In the genomic region with DNA sequence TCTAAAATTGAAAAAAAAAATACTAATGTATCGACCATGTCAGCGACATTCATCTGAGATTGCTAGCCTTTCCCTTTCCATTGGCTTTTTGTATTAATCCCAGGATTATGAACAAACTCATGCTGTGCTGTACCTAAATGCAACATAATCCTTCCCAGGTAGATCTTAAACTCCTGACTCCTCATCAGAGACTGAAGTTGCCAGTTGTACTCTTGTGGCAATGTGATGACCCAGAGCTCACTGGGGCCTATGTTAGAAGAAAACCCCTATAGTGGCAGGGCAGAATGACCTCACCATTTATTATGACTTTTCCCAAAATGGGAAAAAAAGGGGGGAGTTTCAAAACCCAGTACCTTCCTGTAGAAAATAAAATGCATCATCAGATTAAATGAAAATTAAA, we compare ENCODE assay signal across 16 cellular contexts. TPM values are rescaled to one million over a fixed set of nuclear protein-coding genes. Genes with fewer than 3 reads are reported as not detected.
DNase-seq lines count a peak whose midpoint lies in the region; ATAC-seq and TF ChIP-seq lines count a peak whose summit lies in the region.
"Had no signal": no experiment of that assay in that cellular context is flagged by ENCODE, and none has a peak within 500 bp of the region (broad histone marks: within the 10 kb centered on the region; RNA-seq: fewer than 3 reads in every experiment).

No MANE protein-coding gene starts in this region.

- no peak overlapping the region for H3K27ac ChIP-seq in mammary epithelial cell (ENCODE audit: insufficient read depth, low read depth, low read length)
- H3K27ac ChIP-seq in neutrophil = peak overlapping the region; percentile 91
- H3K27ac ChIP-seq in upper lobe of right lung = peak overlapping the region; percentile 51
- H3K27ac ChIP-seq in heart left ventricle = no peak overlapping the region
- H3K27ac ChIP-seq: 22Rv1 had no signal

- DNase-seq in MCF 10A (ENCODE audit: unreplicated experiment) (no peak), mammary epithelial cell (no peak), left lobe of liver (ENCODE audit: low spot score) (no peak), upper lobe of right lung (no peak), heart left ventricle (no peak)
- no peak for DNase-seq in activated CD4-positive, alpha-beta memory T cell treated with anti-CD3 and anti-CD28 coated beads, Interleukin-2, amount 10 ng/mL, durations not matched to agents 7 days and 5 days
- DNase-seq: CD4-positive, CD25-positive, alpha-beta regulatory T cell; CD8-positive, alpha-beta memory T cell; COR-L47; H9; KBM-7 had no signal

- no peak for TF ChIP-seq POLR2A in heart left ventricle (IDR thresholded peaks at IDR 0.05)

- H3K4me3 ChIP-seq in mammary epithelial cell (replicated peaks in 1 of 3; ENCODE audit: insufficient read depth in 1 of 3, low read depth in 2 of 3, low read length in 3 of 3) = no peak overlapping the region
- peak overlapping the region in 1 of 2 experiments; percentile 36 for H3K4me3 ChIP-seq in neutrophil (ENCODE audit: low read depth in 1 of 2, low read length in 1 of 2)
- no peak overlapping the region for H3K4me3 ChIP-seq in upper lobe of right lung
- no peak overlapping the region for H3K4me3 ChIP-seq in heart left ventricle
- H3K4me3 ChIP-seq: BLaER1 treated with 17β-estradiol and CSF1 and Interleukin-3, amounts not matched to agents 10 nM and 100 nM had no signal

- BruUV-seq in MCF 10A (replicated peaks; lab: Mats Ljungman, UMichigan) (no TSS peak), mammary epithelial cell (replicated peaks; lab: Mats Ljungman, UMichigan) (no TSS peak)

- 90% methylated on average over 2 of the region's 2 CpGs for WGBS in mammary epithelial cell (ENCODE audit: low coverage, missing lambda C conversion rate)
- WGBS in heart left ventricle, 4 donors = 84 to 98% (median 90%) methylated on average over 2 of the region's 2 CpGs

- dilution Hi-C loops in mammary epithelial cell (cut with HindIII; ENCODE audit: low sequenced_read_pairs) = no loop called here

- H3K36me3 Mint-ChIP-seq in MCF 10A (ENCODE audit: insufficient read depth, unreplicated experiment) = no peaks in the 10 kb centered on the region
- H3K36me3 Mint-ChIP-seq in activated CD4-positive, alpha-beta memory T cell treated with anti-CD3 and anti-CD28 coated beads, Interleukin-2, amount 10 ng/mL, durations not matched to agents 7 days and 5 days (ENCODE audit: low read depth) = no peaks in the 10 kb centered on the region
- H3K36me3 Mint-ChIP-seq: CD4-positive, CD25-positive, alpha-beta regulatory T cell; CD8-positive, alpha-beta memory T cell had no signal

- in situ Hi-C loops in mammary epithelial cell (cut with MboI; ENCODE audit: low sequenced_read_pairs in 2 of 2) = loop anchor here in 1 of 2 donors (10.0 kb wide), 1 partner anchor 105 kb away; no protein-coding TSS in a partner anchor

- H3K27me3 ChIP-seq in mammary epithelial cell (ENCODE audit: insufficient read depth, low read length) (no peaks in the 10 kb centered on the region), neutrophil (no peaks in the 10 kb centered on the region), upper lobe of right lung (no peaks in the 10 kb centered on the region), heart left ventricle (no peaks in the 10 kb centered on the region)

- H3K4me3 Mint-ChIP-seq in MCF 10A (ENCODE audit: unreplicated experiment) = no peak overlapping the region
- no peak overlapping the region for H3K4me3 Mint-ChIP-seq in activated CD4-positive, alpha-beta memory T cell treated with anti-CD3 and anti-CD28 coated beads, Interleukin-2, amount 10 ng/mL, durations not matched to agents 7 days and 5 days
- H3K4me3 Mint-ChIP-seq: B cell; CD4-positive, CD25-positive, alpha-beta regulatory T cell; CD8-positive, alpha-beta memory T cell; H9 had no signal

- H3K4me1 ChIP-seq in mammary epithelial cell (ENCODE audit: insufficient read depth, low read length) (peaks cover 3% of the 10 kb centered on the region), neutrophil (ENCODE audit: control insufficient read depth in 1 of 2, insufficient read depth in 1 of 2, low read depth in 1 of 2, low read length in 1 of 2) (peaks cover 50 to 62% of the 10 kb centered on the region in 2 experiments), upper lobe of right lung (no peaks in the 10 kb centered on the region), heart left ventricle (no peaks in the 10 kb centered on the region)

- intact Hi-C loops in MCF 10A (cut with micrococcal nuclease) (no loop called here), mammary epithelial cell (cut with micrococcal nuclease) (no loop called here), upper lobe of right lung (cut with DNase I) (no loop called here), heart left ventricle (cut with DNase I) (no loop called here)

- ATAC-seq in left lobe of liver = peak; percentile 16
- ATAC-seq in upper lobe of right lung = no peak
- no peak for ATAC-seq in GM18907 (IDR thresholded peaks at IDR 0.05; ENCODE audit: unreplicated experiment)
- ATAC-seq in heart left ventricle = no peak

- H3K4me2 ChIP-seq in mammary epithelial cell (ENCODE audit: insufficient read depth, low read depth, low read length) = no peak overlapping the region

- H3K9ac ChIP-seq in mammary epithelial cell (ENCODE audit: insufficient read depth, low read length) = no peak overlapping the region
- H3K9ac ChIP-seq: BLaER1 treated with 17β-estradiol and CSF1 and Interleukin-3, amounts not matched to agents 10 nM and 100 nM had no signal

- TF ChIP-seq CTCF in MCF 10A (IDR thresholded peaks at IDR 0.05; ENCODE audit: unreplicated experiment) (no peak), mammary epithelial cell (conservative IDR thresholded peaks at IDR 0.05 in 1 of 2, IDR thresholded peaks at IDR 0.05 in 1 of 2; ENCODE audit: extremely low read depth in 1 of 2, insufficient read depth in 1 of 2, low read depth in 1 of 2, low read length in 2 of 2) (no peak), neutrophil (IDR thresholded peaks at IDR 0.05) (no peak), upper lobe of right lung (IDR thresholded peaks at IDR 0.05) (no peak), heart left ventricle (IDR thresholded peaks at IDR 0.05) (no peak)

- no peaks in the 10 kb centered on the region for H3K79me2 ChIP-seq in mammary epithelial cell (ENCODE audit: insufficient read depth, low read length)

- CTCF ChIA-PET in MCF 10A (lab: Yijun Ruan, JAX) (interaction anchor here (0.8 to 2.7 kb wide), 2 partner anchors 56 to 115 kb away, joined by 3 to 7 read pairs; no protein-coding TSS in a partner anchor), mammary epithelial cell (lab: Charles Lee; ENCODE audit: low non-redundant PET) (no interaction called here)
- CTCF ChIA-PET in activated CD4-positive, alpha-beta memory T cell treated with anti-CD3 and anti-CD28 coated beads, Interleukin-2, amount 10 ng/mL, durations not matched to agents 7 days and 5 days (lab: Charles Lee) = no interaction called here

- H3K9me3 Mint-ChIP-seq in MCF 10A (ENCODE audit: unreplicated experiment) = no peaks in the 10 kb centered on the region
- H3K9me3 Mint-ChIP-seq in activated CD4-positive, alpha-beta memory T cell treated with anti-CD3 and anti-CD28 coated beads, Interleukin-2, amount 10 ng/mL, durations not matched to agents 7 days and 5 days = no peaks in the 10 kb centered on the region
- H3K9me3 Mint-ChIP-seq: CD4-positive, CD25-positive, alpha-beta regulatory T cell; CD8-positive, alpha-beta memory T cell; H9 had no signal

- H3K4me1 Mint-ChIP-seq in MCF 10A (ENCODE audit: insufficient read depth, unreplicated experiment) = peaks cover 20% of the 10 kb centered on the region
- H3K4me1 Mint-ChIP-seq in activated CD4-positive, alpha-beta memory T cell treated with anti-CD3 and anti-CD28 coated beads, Interleukin-2, amount 10 ng/mL, durations not matched to agents 7 days and 5 days = peaks cover 2% of the 10 kb centered on the region
- H3K4me1 Mint-ChIP-seq: CD4-positive, CD25-positive, alpha-beta regulatory T cell; CD8-positive, alpha-beta memory T cell; H9 had no signal

- H3K27me3 Mint-ChIP-seq in MCF 10A (ENCODE audit: insufficient read depth, unreplicated experiment) = peaks cover 56% of the 10 kb centered on the region
- no peaks in the 10 kb centered on the region for H3K27me3 Mint-ChIP-seq in activated CD4-positive, alpha-beta memory T cell treated with anti-CD3 and anti-CD28 coated beads, Interleukin-2, amount 10 ng/mL, durations not matched to agents 7 days and 5 days
- H3K27me3 Mint-ChIP-seq: B cell; CD4-positive, CD25-positive, alpha-beta regulatory T cell; CD8-positive, alpha-beta memory T cell had no signal

- no peak overlapping the region for H2AFZ ChIP-seq in mammary epithelial cell (ENCODE audit: low read depth, low read length)

- H3K9me3 ChIP-seq in mammary epithelial cell (replicated peaks; ENCODE audit: insufficient read depth, low read length) (no peaks in the 10 kb centered on the region), neutrophil (no peaks in the 10 kb centered on the region), upper lobe of right lung (no peaks in the 10 kb centered on the region), heart left ventricle (no peaks in the 10 kb centered on the region)
- H3K9me3 ChIP-seq: BLaER1 treated with 17β-estradiol and CSF1 and Interleukin-3, amounts not matched to agents 10 nM and 100 nM had no signal

- POLR2A ChIA-PET in MCF 10A (lab: Yijun Ruan, JAX) = interaction anchor here (0.5 to 1.9 kb wide), 5 partner anchors 10 to 119 kb away, joined by 3 to 8 read pairs (median 4); no protein-coding TSS in a partner anchor
- POLR2A ChIA-PET in activated CD4-positive, alpha-beta memory T cell treated with anti-CD3 and anti-CD28 coated beads, Interleukin-2, amount 10 ng/mL, durations not matched to agents 7 days and 5 days (lab: Charles Lee) = no interaction called here

- H3K27ac Mint-ChIP-seq in MCF 10A (ENCODE audit: low read depth, unreplicated experiment) = peak overlapping the region; percentile 57
- no peak overlapping the region for H3K27ac Mint-ChIP-seq in activated CD4-positive, alpha-beta memory T cell treated with anti-CD3 and anti-CD28 coated beads, Interleukin-2, amount 10 ng/mL, durations not matched to agents 7 days and 5 days
- H3K27ac Mint-ChIP-seq: B cell; CD4-positive, CD25-positive, alpha-beta regulatory T cell; CD8-positive, alpha-beta memory T cell; H9 had no signal

- H3K36me3 ChIP-seq in mammary epithelial cell (ENCODE audit: insufficient read depth, low read length) (no peaks in the 10 kb centered on the region), neutrophil (no peaks in the 10 kb centered on the region), upper lobe of right lung (no peaks in the 10 kb centered on the region), heart left ventricle (no peaks in the 10 kb centered on the region)
- H3K36me3 ChIP-seq: BLaER1 treated with 17β-estradiol and CSF1 and Interleukin-3, amounts not matched to agents 10 nM and 100 nM had no signal

- H4K20me1 ChIP-seq in mammary epithelial cell (ENCODE audit: insufficient read depth, low read length) = no peaks in the 10 kb centered on the region
- H4K20me1 ChIP-seq: BLaER1 treated with 17β-estradiol and CSF1 and Interleukin-3, amounts not matched to agents 10 nM and 100 nM had no signal

RNA-seq across cellular contexts. Expression of a gene that starts 6.6 kb away (rescaled TPM):
- 48.0 and 70.1 TPM in 2 replicates for total RNA-seq in MCF 10A (2022)
- 100 to 1,000 TPM in 1 of 2 donors, 10 to 100 TPM in 1; 99.5 to 146 TPM for total RNA-seq in mammary epithelial cell
- 37.5 TPM for polyA plus RNA-seq in mammary epithelial cell
- 190 TPM for polyA minus RNA-seq in mammary epithelial cell
- total RNA-seq in left lobe of liver = 2.5 TPM
- 140 TPM for total RNA-seq in upper lobe of right lung
- 10 to 100 TPM; 25.6 to 68.7 (median 58.3) TPM for total RNA-seq in heart left ventricle
- 10 to 100 TPM; 11.7 to 54.7 TPM for polyA plus RNA-seq in heart left ventricle
- total RNA-seq in activated CD4-positive, alpha-beta memory T cell treated with anti-CD3 and anti-CD28 coated beads, Interleukin-2, amount 10 ng/mL, durations not matched to agents 7 days and 5 days = 10 to 100 TPM; 62.1 to 64.9 TPM

Comparison
In these comparisons a context has a peak if more than half of its experiments do, and no peak if none do; other contexts are left out.
1. H3K27ac ChIP-seq: peak in neutrophil (single experiment) and upper lobe of right lung (single experiment); none in mammary epithelial cell (single experiment) and heart left ventricle (0 of 12).